In the genomic region with DNA sequence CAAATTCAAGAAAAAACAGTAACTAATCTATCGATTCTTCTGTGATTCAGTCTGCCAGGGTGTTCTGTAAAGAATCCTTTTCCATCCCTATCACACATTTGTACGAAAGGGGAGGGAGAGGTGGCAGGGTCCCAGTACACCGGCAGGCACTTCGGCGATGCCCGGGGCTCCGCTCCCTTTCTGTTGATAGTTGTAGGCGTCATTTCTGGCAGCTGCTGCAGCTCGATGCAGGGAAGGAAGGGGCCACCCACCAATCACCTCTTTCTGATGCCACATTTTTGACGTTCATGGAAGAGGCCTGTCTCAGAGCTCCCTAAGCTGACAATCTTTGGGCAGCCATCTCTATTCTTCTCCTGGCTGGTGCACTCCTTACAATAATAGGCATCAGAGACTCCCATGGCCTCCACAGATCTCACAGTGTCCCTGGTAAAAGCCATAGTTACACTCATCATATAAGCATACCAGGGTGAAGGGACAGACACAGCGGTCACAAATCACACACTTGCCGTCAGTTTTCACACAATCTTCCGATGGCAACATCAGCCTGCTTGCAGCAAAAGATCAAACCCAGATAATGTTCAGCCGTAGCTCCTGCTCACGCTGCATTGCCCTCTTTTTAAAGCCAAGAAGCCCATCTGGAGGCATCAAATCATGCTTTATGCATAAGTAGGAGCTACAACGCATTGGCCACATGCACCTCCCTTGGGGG, we compare ENCODE assay signal across 20 cellular contexts.
A peak's percentile ranks its signal among the peaks of the same experiment; 100 is the strongest.
DNase-seq lines count a peak whose midpoint lies in the region; ATAC-seq, FAIRE-seq and TF ChIP-seq lines count a peak whose summit lies in the region.
"Had no signal": no experiment of that assay in that cellular context is flagged by ENCODE, and none has a peak within 500 bp of the region (broad histone marks: within the 10 kb centered on the region; RNA-seq: fewer than 3 reads in every experiment).

No MANE protein-coding gene starts in this region.

- intact Hi-C loops in HepG2 (cut with micrococcal nuclease; ENCODE audit: unreplicated experiment), result loop anchor here (5.0 to 10.0 kb wide), 2 partner anchors 255 to 567 kb away; partner anchors contain the start of gene ATP1B3

- peaks cover 26% of the 10 kb centered on the region for H3K4me1 ChIP-seq in HepG2 (ENCODE audit: insufficient read depth, low read length)

- H3K27ac Mint-ChIP-seq in activated naive CD8-positive, alpha-beta T cell treated with anti-CD3 and anti-CD28 coated beads for 36 hours, result peak overlapping the region; percentile 82

- no peaks in the 10 kb centered on the region for H3K36me3 ChIP-seq in HepG2 (replicated peaks in 1 of 2; ENCODE audit: control insufficient read depth in 1 of 2, insufficient read depth in 2 of 2, low read length in 2 of 2)
- H3K36me3 ChIP-seq: BLaER1 treated with 17β-estradiol and CSF1 and Interleukin-3, amounts not matched to agents 10 nM and 100 nM; lower lobe of right lung; upper lobe of left lung had no signal

- peak overlapping the region; percentile 44 for H3K4me3 Mint-ChIP-seq in activated naive CD8-positive, alpha-beta T cell treated with anti-CD3 and anti-CD28 coated beads for 36 hours

- BruUV-seq in HepG2 (replicated peaks; lab: Mats Ljungman, UMichigan), result no TSS peak

- DNase-seq in activated CD8-positive, alpha-beta memory T cell treated with anti-CD3 and anti-CD28 coated beads for 24 hours, result peak; percentile 71
- DNase-seq in activated CD8-positive, alpha-beta memory T cell treated with anti-CD3 and anti-CD28 coated beads, Interleukin-2, amount 50 U/mL, for 4 hours, result no peak
- peak; percentile 38 to 47 for DNase-seq in activated CD4-positive, alpha-beta T cell treated with anti-CD3 and anti-CD28 coated beads, Interleukin-2, amount 50 U/mL, for 48 hours
- peak; percentile 21 for DNase-seq in activated naive CD8-positive, alpha-beta T cell treated with anti-CD3 and anti-CD28 coated beads for 36 hours
- peak; percentile 36 for DNase-seq in stimulated activated naive CD8-positive, alpha-beta T cell treated with anti-CD3 and anti-CD28 coated beads, Interleukin-15, Interleukin-2, amounts not matched to agents 100 U/mL and 50 U/mL, for 24 hours
- DNase-seq in HepG2 (ENCODE audit: low spot score) (no peak), erythroblast (lab: John Stamatoyannopoulos, UW) (no peak)
- DNase-seq: lower lobe of right lung, NCI-H1105 treated with DMSO at 0.1 percent for 48 hours, NCI-H2171, NCI-H774 had no signal

- H3K79me2 ChIP-seq in HepG2 (ENCODE audit: insufficient read depth, low read length), result no peaks in the 10 kb centered on the region
- H3K79me2 ChIP-seq: parathyroid adenoma had no signal

- no peaks in the 10 kb centered on the region for H3K27me3 Mint-ChIP-seq in activated naive CD8-positive, alpha-beta T cell treated with anti-CD3 and anti-CD28 coated beads for 36 hours

- no peak overlapping the region for H3K4me2 ChIP-seq in HepG2 (ENCODE audit: low read depth, low read length)
- H3K4me2 ChIP-seq: A549; BLaER1 treated with 17β-estradiol and CSF1 and Interleukin-3, amounts not matched to agents 10 nM and 100 nM; KMS-11 had no signal

- no peak overlapping the region for H3K4me3 ChIP-seq in HepG2 (replicated peaks in 1 of 3; ENCODE audit: insufficient read depth in 1 of 3, low read depth in 2 of 3, low read length in 3 of 3)
- H3K4me3 ChIP-seq: A549; BLaER1 treated with 17β-estradiol and CSF1 and Interleukin-3, amounts not matched to agents 10 nM and 100 nM; lower lobe of right lung; upper lobe of left lung had no signal

- WGBS in HepG2 (ENCODE audit: low lambda C conversion rate), result 78% methylated on average over 15 of the region's 16 CpGs

- H4K20me1 ChIP-seq in HepG2 (ENCODE audit: insufficient read depth, low read length), result no peaks in the 10 kb centered on the region
- H4K20me1 ChIP-seq: BLaER1 treated with 17β-estradiol and CSF1 and Interleukin-3, amounts not matched to agents 10 nM and 100 nM had no signal

- no peak overlapping the region for H3K9ac ChIP-seq in HepG2 (ENCODE audit: insufficient read depth, low read depth, low read length)
- H3K9ac ChIP-seq: BLaER1 treated with 17β-estradiol and CSF1 and Interleukin-3, amounts not matched to agents 10 nM and 100 nM; KMS-11; parathyroid adenoma had no signal

- no peaks in the 10 kb centered on the region for H3K27me3 ChIP-seq in HepG2 (ENCODE audit: control insufficient read depth in 1 of 2, insufficient read depth in 2 of 2, low read length in 2 of 2)
- H3K27me3 ChIP-seq: BLaER1 treated with 17β-estradiol and CSF1 and Interleukin-3, amounts not matched to agents 10 nM and 100 nM; upper lobe of left lung had no signal

- no peak for FAIRE-seq in HepG2 (lab: Jason Lieb, UNC)
- FAIRE-seq: A549, bronchial epithelial cell, GM18507, H54 had no signal

- TF ChIP-seq POLR2A in HepG2 (IDR thresholded peaks at IDR 0.05; ENCODE audit: insufficient read depth in 1 of 2, low read depth in 2 of 2, low read length in 2 of 2), result no peak
- TF ChIP-seq POLR2A in erythroblast (IDR thresholded peaks at IDR 0.05; ENCODE audit: low read length), result no peak

- in situ Hi-C loops in HepG2 (cut with HindIII; ENCODE audit: extremely low pct_ligation_motif_present, low pct_unique_long_range_greater_than_20kb), result loop anchor here (5.0 to 10.0 kb wide), 2 partner anchors 150 to 257 kb away; no protein-coding TSS in a partner anchor

- no peak for ATAC-seq in stimulated activated naive CD8-positive, alpha-beta T cell treated with anti-CD3 and anti-CD28 coated beads, Interleukin-15, Interleukin-2, amounts not matched to agents 100 U/mL and 50 U/mL, for 24 hours
- no peak for ATAC-seq in HepG2
- no peak for ATAC-seq in HG03442 (IDR thresholded peaks at IDR 0.05; ENCODE audit: unreplicated experiment)
- ATAC-seq: A549, lower lobe of right lung had no signal

- POLR2A ChIA-PET in HepG2 (lab: Yijun Ruan, JAX), result interaction anchor here (4.5 kb wide), 1 partner anchor 147 kb away, joined by 16 read pairs; no protein-coding TSS in a partner anchor

- no peaks in the 10 kb centered on the region for H3K9me3 ChIP-seq in HepG2 (ENCODE audit: low read length)
- H3K9me3 ChIP-seq: A549; BLaER1 treated with 17β-estradiol and CSF1 and Interleukin-3, amounts not matched to agents 10 nM and 100 nM; lower lobe of right lung; upper lobe of left lung had no signal

- H3K36me3 Mint-ChIP-seq in activated naive CD8-positive, alpha-beta T cell treated with anti-CD3 and anti-CD28 coated beads for 36 hours, result peaks cover 5% of the 10 kb centered on the region

- no peak for TF ChIP-seq CTCF in HepG2 (CRISPR knock-in tag; IDR thresholded peaks at IDR 0.05)

- H3K27ac ChIP-seq in HepG2 (ENCODE audit: extremely low read length, insufficient read depth, low read length), result no peak overlapping the region
- H3K27ac ChIP-seq: BLaER1 treated with 17β-estradiol and CSF1 and Interleukin-3, amounts not matched to agents 10 nM and 100 nM; KMS-11; lower lobe of right lung; parathyroid adenoma; upper lobe of left lung had no signal

- H3K9me3 Mint-ChIP-seq in activated naive CD8-positive, alpha-beta T cell treated with anti-CD3 and anti-CD28 coated beads for 36 hours, result no peaks in the 10 kb centered on the region

- TF ChIP-seq RAD21 in HepG2 (CRISPR knock-in tag; IDR thresholded peaks at IDR 0.05), result no peak

- no peak for TF ChIP-seq EP300 in HepG2 (IDR thresholded peaks at IDR 0.05; ENCODE audit: low read depth in 2 of 2, low read length in 2 of 2)
- TF ChIP-seq EP300 in HepG2 (CRISPR knock-in tag; IDR thresholded peaks at IDR 0.05; ENCODE audit: borderline replicate concordance), result no peak

- CTCF ChIA-PET in HepG2 (lab: Yijun Ruan, JAX; ENCODE audit: low intra/inter-chr PET ratio, low total read pairs), result no interaction called here

- H2AFZ ChIP-seq in HepG2 (ENCODE audit: low read length), result no peak overlapping the region

- peaks cover 54% of the 10 kb centered on the region for H3K4me1 Mint-ChIP-seq in activated naive CD8-positive, alpha-beta T cell treated with anti-CD3 and anti-CD28 coated beads for 36 hours

TF ChIP-seq in HepG2, 621 proteins besides CTCF, POLR2A, EP300 and RAD21 (continues in another document):
- TF ChIP-seq EZH2 (conservative IDR thresholded peaks at IDR 0.05; ENCODE audit: low read depth, low read length), result no peak
- TF ChIP-seq ZFP62 (CRISPR knock-in tag; IDR thresholded peaks at IDR 0.05), result no peak
- TF ChIP-seq, protein P1, sequence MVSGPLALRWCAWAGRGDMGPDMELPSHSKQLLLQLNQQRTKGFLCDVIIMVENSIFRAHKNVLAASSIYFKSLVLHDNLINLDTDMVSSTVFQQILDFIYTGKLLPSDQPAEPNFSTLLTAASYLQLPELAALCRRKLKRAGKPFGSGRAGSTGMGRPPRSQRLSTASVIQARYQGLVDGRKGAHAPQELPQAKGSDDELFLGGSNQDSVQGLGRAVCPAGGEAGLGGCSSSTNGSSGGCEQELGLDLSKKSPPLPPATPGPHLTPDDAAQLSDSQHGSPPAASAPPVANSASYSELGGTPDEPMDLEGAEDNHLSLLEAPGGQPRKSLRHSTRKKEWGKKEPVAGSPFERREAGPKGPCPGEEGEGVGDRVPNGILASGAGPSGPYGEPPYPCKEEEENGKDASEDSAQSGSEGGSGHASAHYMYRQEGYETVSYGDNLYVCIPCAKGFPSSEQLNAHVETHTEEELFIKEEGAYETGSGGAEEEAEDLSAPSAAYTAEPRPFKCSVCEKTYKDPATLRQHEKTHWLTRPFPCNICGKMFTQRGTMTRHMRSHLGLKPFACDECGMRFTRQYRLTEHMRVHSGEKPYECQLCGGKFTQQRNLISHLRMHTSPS (CRISPR knock-in tag; IDR thresholded peaks at IDR 0.05; ENCODE audit: low read depth), result no peak
- no peak for TF ChIP-seq ZNF354B (CRISPR knock-in tag; IDR thresholded peaks at IDR 0.05)
- no peak for TF ChIP-seq ZBTB10 (CRISPR knock-in tag; IDR thresholded peaks at IDR 0.05; ENCODE audit: borderline replicate concordance)

Comparison
In these comparisons a context has a peak if more than half of its experiments do, and no peak if none do; other contexts are left out.
1. DNase-seq: peak in activated CD8-positive, alpha-beta memory T cell treated with anti-CD3 and anti-CD28 coated beads for 24 hours (single experiment), activated CD4-positive, alpha-beta T cell treated with anti-CD3 and anti-CD28 coated beads, Interleukin-2, amount 50 U/mL, for 48 hours (2 of 2), activated naive CD8-positive, alpha-beta T cell treated with anti-CD3 and anti-CD28 coated beads for 36 hours (single experiment) and stimulated activated naive CD8-positive, alpha-beta T cell treated with anti-CD3 and anti-CD28 coated beads, Interleukin-15, Interleukin-2, amounts not matched to agents 100 U/mL and 50 U/mL, for 24 hours (single experiment); none in activated CD8-positive, alpha-beta memory T cell treated with anti-CD3 and anti-CD28 coated beads, Interleukin-2, amount 50 U/mL, for 4 hours (single experiment), HepG2 (single experiment) and erythroblast (0 of 2).